ENCODE assay signal across 8 cellular contexts in the genomic region with DNA sequence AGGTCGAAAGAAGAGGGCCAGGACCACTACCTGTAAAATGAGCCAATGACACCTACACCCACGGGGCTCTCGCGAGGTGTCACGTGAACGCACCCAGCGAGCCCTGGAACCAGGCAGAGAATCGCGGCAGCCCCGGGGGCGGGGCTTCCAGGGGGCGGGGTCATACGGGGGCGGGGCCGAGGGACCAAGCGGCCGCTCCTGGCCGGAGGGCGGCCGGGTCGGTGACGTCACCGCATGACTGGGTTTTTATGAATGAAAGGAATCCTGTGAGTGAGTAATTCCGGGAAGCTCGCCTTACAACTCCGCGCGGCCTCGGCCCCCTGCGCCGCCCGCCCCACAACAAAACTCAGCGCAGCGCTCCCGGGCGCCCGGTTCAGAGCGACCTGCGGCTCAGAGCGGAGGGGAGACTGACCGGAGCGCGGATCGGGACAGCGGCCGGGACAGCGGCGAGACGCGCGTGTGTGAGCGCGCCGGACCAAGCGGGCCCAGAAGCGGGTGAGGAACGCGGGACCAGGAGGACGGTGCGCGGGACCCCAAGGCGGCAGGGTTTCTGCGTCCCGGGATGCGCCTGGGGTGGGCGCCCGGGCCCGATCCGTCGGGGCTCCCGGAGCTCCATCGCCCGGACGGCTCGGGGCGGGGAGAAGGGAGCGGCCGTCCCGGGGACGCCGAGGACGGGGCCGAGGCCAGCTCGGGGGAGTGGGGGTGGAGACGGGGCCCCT. TPM values are rescaled to one million over a fixed set of nuclear protein-coding genes. Genes with fewer than 3 reads are reported as not detected.
DNase-seq lines count a peak whose midpoint lies in the region; ATAC-seq and TF ChIP-seq lines count a peak whose summit lies in the region.

TSS of gene MAFF (plus strand) at position 277 of the 719 bp plus-strand sequence. CDS start 11,860 bp downstream, outside the sequence.

- DNase-seq in DMS79 treated with DMSO at 0.1 percent for 48 hours (lab: John Stamatoyannopoulos, UW) (peak; percentile 45), SJSA1 (ENCODE audit: low read depth in 1 of 2, low spot score in 2 of 2) (peak; percentile 93 to 98), foreskin melanocyte (peak; percentile 90)
- DNase-seq in activated naive CD4-positive, alpha-beta T cell treated with Interleukin-2 at 50 U/mL for 16 hours, result peak; percentile 88

- peak; percentile 51 for ATAC-seq in GM21825 (IDR thresholded peaks at IDR 0.05; ENCODE audit: unreplicated experiment)

- H3K4me1 ChIP-seq in Loucy (ENCODE audit: insufficient read depth, low read length, poor library complexity, severe bottlenecking) (peaks cover 44% of the 10 kb centered on the region), SJSA1 (replicated peaks) (peaks cover 43% of the 10 kb centered on the region), neuron (ENCODE audit: insufficient read depth, low read length) (peaks cover 11% of the 10 kb centered on the region), stomach smooth muscle (ENCODE audit: control insufficient read depth, insufficient read depth, low read length) (peaks cover 43% of the 10 kb centered on the region)

- no peaks in the 10 kb centered on the region for H3K79me2 ChIP-seq in Loucy (ENCODE audit: insufficient read depth, low read length)

- H3K27me3 ChIP-seq in Loucy (ENCODE audit: insufficient read depth, low read length, poor library complexity, severe bottlenecking) (no peaks in the 10 kb centered on the region), SJSA1 (replicated peaks) (no peaks in the 10 kb centered on the region), neuron (ENCODE audit: insufficient read depth, low read length) (no peaks in the 10 kb centered on the region), stomach smooth muscle (ENCODE audit: control insufficient read depth in 1 of 2, insufficient read depth in 2 of 2, low read length in 2 of 2) (no peaks in the 10 kb centered on the region)

- H3K4me2 ChIP-seq in Loucy (ENCODE audit: low read depth, low read length, poor library complexity, severe bottlenecking), result peak within 1 kb of the TSS; percentile 99

- H2AFZ ChIP-seq in Loucy (ENCODE audit: low read length) (peak within 1 kb of the TSS; percentile 88), neuron (ENCODE audit: low read depth, low read length) (peak within 1 kb of the TSS; percentile 71)

- H3K36me3 ChIP-seq in Loucy (ENCODE audit: insufficient read depth, low read length), result no peaks in the 10 kb centered on the region
- peaks cover 32% of the 10 kb centered on the region for H3K36me3 ChIP-seq in SJSA1
- no peaks in the 10 kb centered on the region for H3K36me3 ChIP-seq in neuron (ENCODE audit: insufficient read depth, low read length)
- H3K36me3 ChIP-seq in stomach smooth muscle (ENCODE audit: control insufficient read depth in 2 of 2, insufficient read depth in 2 of 2, low read length in 2 of 2), result no peaks in the 10 kb centered on the region

- no peaks in the 10 kb centered on the region for H3K9me2 ChIP-seq in Loucy (replicated peaks; ENCODE audit: low read depth, low read length)

- H3K27ac ChIP-seq in SJSA1 (peak within 1 kb of the TSS; percentile 99), stomach smooth muscle (ENCODE audit: low read length) (peak within 1 kb of the TSS; percentile 92)

- H3K4me3 ChIP-seq in Loucy (ENCODE audit: low read length, poor library complexity, severe bottlenecking) (peak within 1 kb of the TSS; percentile 80), SJSA1 (peak within 1 kb of the TSS; percentile 89), neuron (ENCODE audit: low read length) (peak within 1 kb of the TSS; percentile 71), stomach smooth muscle (ENCODE audit: low read length in 2 of 2) (peak within 1 kb of the TSS; percentile 71 to 77)

- H4K20me1 ChIP-seq in Loucy (ENCODE audit: insufficient read depth, low read length, poor library complexity, severe bottlenecking), result no peaks in the 10 kb centered on the region

- H3K9ac ChIP-seq in Loucy (ENCODE audit: low read depth, low read length, poor library complexity, severe bottlenecking) (peak within 1 kb of the TSS; percentile 60), stomach smooth muscle (ENCODE audit: low read length in 2 of 2) (peak within 1 kb of the TSS; percentile 80 to 87)

- H3K9me3 ChIP-seq in Loucy (ENCODE audit: insufficient read depth, low read depth, low read length) (no peaks in the 10 kb centered on the region), SJSA1 (replicated peaks) (no peaks in the 10 kb centered on the region; the same call in 1 of the 2 replicates), neuron (ENCODE audit: low read length) (no peaks in the 10 kb centered on the region), stomach smooth muscle (ENCODE audit: control insufficient read depth in 2 of 2, low read length in 2 of 2) (no peaks in the 10 kb centered on the region)

- H3F3A ChIP-seq in Loucy (ENCODE audit: low read depth), result peaks cover 3% of the 10 kb centered on the region; the same call in 1 of the 2 replicates

- no peak for TF ChIP-seq CTCF in Loucy (conservative IDR thresholded peaks at IDR 0.05; ENCODE audit: low read length)

RNA-seq across cellular contexts. Expression of gene MAFF, which starts in this region (rescaled TPM):
- 45.7 and 52.1 TPM in 2 replicates for total RNA-seq in SJSA1 (2014; rRNA removed; shearing (Covaris generic))

Comparison
In these comparisons a context has a peak if more than half of its experiments do, and no peak if none do; other contexts are left out.
1. Peak in every context shown above with its lines: DNase-seq, ATAC-seq, H3K4me3 ChIP-seq and H3K27ac ChIP-seq.
2. DNase-seq: peak in every context shown above with its lines; median percentile 96 in SJSA1; 90 in foreskin melanocyte; 88 in activated naive CD4-positive, alpha-beta T cell treated with Interleukin-2 at 50 U/mL for 16 hours; 45 in DMS79 treated with DMSO at 0.1 percent for 48 hours.